8 cellular contexts compared by ENCODE assay signal in genomic region chr18:63850010-63850409, GRCh38. TPM values are rescaled to one million over a fixed set of nuclear protein-coding genes. Genes with fewer than 3 reads are reported as not detected.
A peak's percentile ranks its signal among the peaks of the same experiment; 100 is the strongest.
DNase-seq lines count a peak whose midpoint lies in the region; FAIRE-seq and TF ChIP-seq lines count a peak whose summit lies in the region.
"Had no signal": no experiment of that assay in that cellular context is flagged by ENCODE, and none has a peak within 500 bp of the region (broad histone marks: within the 10 kb centered on the region; RNA-seq: fewer than 3 reads in every experiment).

No MANE protein-coding gene starts in this region.

- TF ChIP-seq CTCF in mammary epithelial cell (conservative IDR thresholded peaks at IDR 0.05 in 1 of 2, IDR thresholded peaks at IDR 0.05 in 1 of 2; ENCODE audit: extremely low read depth in 1 of 2, insufficient read depth in 1 of 2, low read depth in 1 of 2, low read length in 2 of 2), result peak; percentile 66 to 77

- H3K4me3 ChIP-seq in mammary epithelial cell (replicated peaks in 1 of 3; ENCODE audit: insufficient read depth in 1 of 3, low read depth in 2 of 3, low read length in 3 of 3), result no peak overlapping the region
- H3K4me3 ChIP-seq in CD4-positive, alpha-beta memory T cell (ENCODE audit: low read length in 2 of 2), result no peak overlapping the region

- no peak overlapping the region for H3K27ac Mint-ChIP-seq in CD4-positive, alpha-beta memory T cell

- H2AFZ ChIP-seq in mammary epithelial cell (ENCODE audit: low read depth, low read length), result no peak overlapping the region

- no peaks in the 10 kb centered on the region for H3K9me3 ChIP-seq in mammary epithelial cell (replicated peaks; ENCODE audit: insufficient read depth, low read length)
- H3K9me3 ChIP-seq in CD4-positive, alpha-beta memory T cell (ENCODE audit: control insufficient read depth in 1 of 2, low read length in 2 of 2), result no peaks in the 10 kb centered on the region

- no TSS peak for BruUV-seq in mammary epithelial cell (replicated peaks; lab: Mats Ljungman, UMichigan)

- H3K4me1 ChIP-seq in mammary epithelial cell (ENCODE audit: insufficient read depth, low read length), result peaks cover 10% of the 10 kb centered on the region
- no peaks in the 10 kb centered on the region for H3K4me1 ChIP-seq in CD4-positive, alpha-beta memory T cell (ENCODE audit: insufficient read depth, low read length)

- H3K27ac ChIP-seq in mammary epithelial cell (ENCODE audit: insufficient read depth, low read depth, low read length), result no peak overlapping the region
- no peak overlapping the region for H3K27ac ChIP-seq in CD4-positive, alpha-beta memory T cell (ENCODE audit: low read depth, low read length)

- H3K4me1 Mint-ChIP-seq in CD4-positive, alpha-beta memory T cell, result no peaks in the 10 kb centered on the region

- TF ChIP-seq POLR2A in GM12891 (IDR thresholded peaks at IDR 0.05; ENCODE audit: low read depth, low read length), result no peak

- no peaks in the 10 kb centered on the region for H3K79me2 ChIP-seq in mammary epithelial cell (ENCODE audit: insufficient read depth, low read length)

- no peak overlapping the region for H3K9ac ChIP-seq in mammary epithelial cell (ENCODE audit: insufficient read depth, low read length)

- intact Hi-C loops in mammary epithelial cell (cut with micrococcal nuclease), result loop anchor here (1.0 kb wide), 3 partner anchors 32 to 129 kb away; no protein-coding TSS in a partner anchor
- intact Hi-C loops in CD4-positive, alpha-beta memory T cell (cut with micrococcal nuclease), result no loop called here

- H3K27me3 Mint-ChIP-seq in CD4-positive, alpha-beta memory T cell, result peaks cover 2 to 12% of the 10 kb centered on the region in 2 donors

- H3K4me2 ChIP-seq in mammary epithelial cell (ENCODE audit: insufficient read depth, low read depth, low read length), result peak overlapping the region; percentile 53

- no peaks in the 10 kb centered on the region for H3K36me3 ChIP-seq in mammary epithelial cell (ENCODE audit: insufficient read depth, low read length)
- no peaks in the 10 kb centered on the region for H3K36me3 ChIP-seq in CD4-positive, alpha-beta memory T cell (ENCODE audit: insufficient read depth, low read length)

- no peaks in the 10 kb centered on the region for H4K20me1 ChIP-seq in mammary epithelial cell (ENCODE audit: insufficient read depth, low read length)

- WGBS in mammary epithelial cell (ENCODE audit: low coverage, missing lambda C conversion rate), result 35% methylated on average over 4 of the region's 4 CpGs

- H3K27me3 ChIP-seq in mammary epithelial cell (ENCODE audit: insufficient read depth, low read length), result no peaks in the 10 kb centered on the region
- H3K27me3 ChIP-seq in CD4-positive, alpha-beta memory T cell (ENCODE audit: insufficient read depth, low read length), result no peaks in the 10 kb centered on the region

- dilution Hi-C loops in mammary epithelial cell (cut with HindIII; ENCODE audit: low sequenced_read_pairs), result no loop called here

- H3K4me3 Mint-ChIP-seq in CD4-positive, alpha-beta memory T cell, result no peak overlapping the region

- in situ Hi-C loops in mammary epithelial cell (cut with MboI; ENCODE audit: low sequenced_read_pairs in 2 of 2), result loop anchor here (10.0 kb wide), 2 partner anchors 85 to 95 kb away; partner anchors contain the start of gene HMSD (in 1 of the 2)

- peaks cover 0 to 2% (median 0%) of the 10 kb centered on the region in 8 donors for H3K9me3 Mint-ChIP-seq in CD4-positive, alpha-beta memory T cell

- POLR2A ChIA-PET in CD4-positive, alpha-beta memory T cell (lab: Charles Lee; ENCODE audit: partially characterized antibody), result no interaction called here

- CTCF ChIA-PET in mammary epithelial cell (lab: Charles Lee; ENCODE audit: low non-redundant PET), result no interaction called here
- CTCF ChIA-PET in CD4-positive, alpha-beta memory T cell (lab: Charles Lee; ENCODE audit: partially characterized antibody), result no interaction called here

- H3K36me3 Mint-ChIP-seq in CD4-positive, alpha-beta memory T cell, result no peaks in the 10 kb centered on the region

- DNase-seq in GM12891 (ENCODE audit: insufficient read length, low spot score) (no peak), HCEC 1CT (peak; percentile 49), NCI-H146 (lab: John Stamatoyannopoulos, UW) (peak; percentile 47), mammary epithelial cell (no peak), pons (ENCODE audit: low spot score) (peak; percentile 40), T-helper 2 cell (no peak)
- no peak for DNase-seq in CD4-positive, alpha-beta memory T cell

- peak; percentile 57 for FAIRE-seq in GM12891 (lab: Jason Lieb, UNC)

TF ChIP-seq in GM12891, 5 proteins besides CTCF, POLR2A, EP300 and RAD21:
- no peak for TF ChIP-seq POU2F2 (IDR thresholded peaks at IDR 0.05; ENCODE audit: low read depth, low read length)
- TF ChIP-seq POLR2AphosphoS5 (IDR thresholded peaks at IDR 0.05; ENCODE audit: low read depth, low read length), result no peak
- TF ChIP-seq PAX5 (IDR thresholded peaks at IDR 0.05; ENCODE audit: insufficient read depth, low read length, severe bottlenecking), result no peak
- no peak for TF ChIP-seq TAF1 (IDR thresholded peaks at IDR 0.05; ENCODE audit: low read depth, low read length)
- no peak for TF ChIP-seq SPI1 (IDR thresholded peaks at IDR 0.05; ENCODE audit: low read depth, low read length)

RNA-seq across cellular contexts. Expression of gene SERPINB2, which starts 37.5 kb away (rescaled TPM):
- 0.35 TPM for polyA plus RNA-seq in GM12891 (2012; ENCODE audit: low read depth, missing spikeins)
- 10 to 100 TPM in 1 of 2 donors, under 1 TPM in 1; 0.67 to 60.3 TPM for total RNA-seq in mammary epithelial cell
- polyA plus RNA-seq in mammary epithelial cell, result 30.6 TPM
- 22.2 TPM for polyA minus RNA-seq in mammary epithelial cell
- 1 to 10 TPM; 1.2 to 1.7 TPM for total RNA-seq in CD4-positive, alpha-beta memory T cell
- not detected for polyA plus RNA-seq in CD4-positive, alpha-beta memory T cell
- total RNA-seq: renal cortical epithelial cell had no signal

RNA-seq across cellular contexts. Expression of gene SERPINB10, which starts 57.7 kb away (rescaled TPM):
- polyA plus RNA-seq in GM12891 (2012; ENCODE audit: low read depth, missing spikeins), result 8.0 TPM
- total RNA-seq in mammary epithelial cell, result not detected
- 0.07 TPM for polyA plus RNA-seq in mammary epithelial cell
- not detected for polyA minus RNA-seq in mammary epithelial cell
- not detected for total RNA-seq in CD4-positive, alpha-beta memory T cell
- polyA plus RNA-seq in CD4-positive, alpha-beta memory T cell, result not detected
- total RNA-seq: renal cortical epithelial cell had no signal

Comparison
In these comparisons a context has a peak if more than half of its experiments do, and no peak if none do; other contexts are left out.
1. DNase-seq: peak in HCEC 1CT (single experiment), NCI-H146 (single experiment) and pons (single experiment); none in GM12891 (single experiment), mammary epithelial cell (single experiment), T-helper 2 cell (0 of 5) and CD4-positive, alpha-beta memory T cell (0 of 5).